Comparison of ENCODE assay signal across 30 cellular contexts in genomic region chr21:29637553-29637952, GRCh38.
"Had no signal": no experiment of that assay in that cellular context is flagged by ENCODE, and none has a peak within 500 bp of the region (broad histone marks: within the 10 kb centered on the region; RNA-seq: fewer than 3 reads in every experiment).

No MANE protein-coding gene starts in this region.

- DNase-seq: heart right ventricle; hippocampal formation; kidney; left colon; left lung; lower lobe of right lung; mammary epithelial cell; mesendoderm; naive B cell; natural killer cell; nephron progenitor cell; ovary; retina; right cardiac atrium; sigmoid colon; small intestine; spleen; stimulated activated CD4-positive, alpha-beta T cell treated with anti-CD3 and anti-CD28 coated beads, Interleukin-4, amount 100 ng/mL, for 24 hours; stimulated activated naive CD4-positive, alpha-beta T cell; tibial artery; trophoblast cell; upper lobe of right lung had no signal

- H3K36me3 Mint-ChIP-seq: mesothelial cell of epicardium; naive B cell; natural killer cell; stimulated activated effector memory CD8-positive, alpha-beta T cell treated with anti-CD3 and anti-CD28 coated beads, Interleukin-12 subunit alpha, Interleukin-12 subunit beta, amount 100 ng/mL, for 72 hours had no signal

- H2AFZ ChIP-seq: neural progenitor cell had no signal

- H3K9me3 Mint-ChIP-seq: mesothelial cell of epicardium; natural killer cell; nephron progenitor cell; neural progenitor cell; stimulated activated naive CD8-positive, alpha-beta T cell treated with anti-CD3 and anti-CD28 coated beads, Interleukin-15, Interleukin-2, amounts not matched to agents 100 ng/mL and 50 ng/mL, for 24 hours had no signal

- H3K36me3 ChIP-seq: heart right ventricle, left lung, lower lobe of right lung, neural progenitor cell, ovary, sigmoid colon, spleen, suprapubic skin, thoracic aorta, tibial artery, upper lobe of right lung had no signal

- H3K27me3 ChIP-seq: heart right ventricle, left lung, neural progenitor cell, ovary, sigmoid colon, spleen, suprapubic skin, tibial artery, upper lobe of right lung had no signal

- H3K4me3 Mint-ChIP-seq: mesothelial cell of epicardium; natural killer cell; nephron progenitor cell; neural progenitor cell; stimulated activated effector memory CD8-positive, alpha-beta T cell treated with anti-CD3 and anti-CD28 coated beads, Interleukin-12 subunit alpha, Interleukin-12 subunit beta, amount 100 ng/mL, for 72 hours; stimulated activated naive CD8-positive, alpha-beta T cell treated with anti-CD3 and anti-CD28 coated beads, Interleukin-15, Interleukin-2, amounts not matched to agents 100 ng/mL and 50 ng/mL, for 24 hours had no signal

- H3K4me2 ChIP-seq: neural progenitor cell had no signal

- H3K4me1 Mint-ChIP-seq: natural killer cell; stimulated activated effector memory CD8-positive, alpha-beta T cell treated with anti-CD3 and anti-CD28 coated beads, Interleukin-12 subunit alpha, Interleukin-12 subunit beta, amount 100 ng/mL, for 72 hours had no signal

- H3K27ac Mint-ChIP-seq: mesothelial cell of epicardium; natural killer cell; neural progenitor cell; progenitor cell of endocrine pancreas; stimulated activated effector memory CD8-positive, alpha-beta T cell treated with anti-CD3 and anti-CD28 coated beads, Interleukin-12 subunit alpha, Interleukin-12 subunit beta, amount 100 ng/mL, for 72 hours; stimulated activated naive CD8-positive, alpha-beta T cell treated with anti-CD3 and anti-CD28 coated beads, Interleukin-15, Interleukin-2, amounts not matched to agents 100 ng/mL and 50 ng/mL, for 24 hours had no signal

- FAIRE-seq: kidney, small intestine, urothelium cell line had no signal

- H3K9ac ChIP-seq: neural progenitor cell had no signal

- H3K4me1 ChIP-seq: lower lobe of right lung, sigmoid colon, suprapubic skin, tibial artery, upper lobe of right lung had no signal

- H3K27ac ChIP-seq: heart right ventricle, lower lobe of right lung, neural progenitor cell, ovary, sigmoid colon, suprapubic skin, thoracic aorta, tibial artery, upper lobe of right lung had no signal

- H3K9me3 ChIP-seq: heart right ventricle, left lung, lower lobe of right lung, ovary, sigmoid colon, suprapubic skin, thoracic aorta, tibial artery, upper lobe of right lung had no signal

- H3K4me3 ChIP-seq: heart right ventricle, left lung, lower lobe of right lung, neural progenitor cell, ovary, sigmoid colon, spleen, suprapubic skin, thoracic aorta, tibial artery, upper lobe of right lung had no signal

- H3K27me3 Mint-ChIP-seq: naive B cell; progenitor cell of endocrine pancreas; stimulated activated naive CD8-positive, alpha-beta T cell treated with anti-CD3 and anti-CD28 coated beads, Interleukin-15, Interleukin-2, amounts not matched to agents 100 ng/mL and 50 ng/mL, for 24 hours had no signal
